Comparison of ENCODE assay signal across 22 cellular contexts in genomic region chr21:25701529-25701928, GRCh38.
"Had no signal": no experiment of that assay in that cellular context is flagged by ENCODE, and none has a peak within 500 bp of the region (broad histone marks: within the 10 kb centered on the region; RNA-seq: fewer than 3 reads in every experiment).

No MANE protein-coding gene starts in this region.

- H3K9ac ChIP-seq: parathyroid adenoma had no signal

- H3K27me3 Mint-ChIP-seq: activated CD4-positive, alpha-beta T cell treated with anti-CD3 and anti-CD28 coated beads, Interleukin-2, amount 10 ng/mL, durations not matched to agents 24 days and 14 days; activated CD8-positive, alpha-beta T cell treated with anti-CD3 and anti-CD28 coated beads for 36 hours; activated naive CD4-positive, alpha-beta T cell treated with anti-CD3 and anti-CD28 coated beads, Interleukin-2, amount 10 ng/mL, durations not matched to agents 7 days and 5 days; activated T-cell treated with anti-CD3 and anti-CD28 coated beads, Interleukin-2, amount 50 U/mL, for 24 hours; stimulated activated naive B cell treated with anti-CD40 and anti-IgM and Interleukin-4, amounts not matched to agents 10 μg/mL and 1 μg/mL and 100 μg/mL, for 72 hours had no signal

- FAIRE-seq: colon, frontal cortex, urothelium cell line had no signal

- H3K27me3 ChIP-seq: brain microvascular endothelial cell, dorsolateral prefrontal cortex, heart left ventricle, sigmoid colon, spleen had no signal

- H3K4me1 Mint-ChIP-seq: activated CD4-positive, alpha-beta T cell treated with anti-CD3 and anti-CD28 coated beads, Interleukin-2, amount 10 ng/mL, durations not matched to agents 24 days and 14 days; activated naive CD4-positive, alpha-beta T cell treated with anti-CD3 and anti-CD28 coated beads, Interleukin-2, amount 10 ng/mL, durations not matched to agents 7 days and 5 days; stimulated activated naive B cell treated with anti-CD40 and anti-IgM and Interleukin-4, amounts not matched to agents 10 μg/mL and 1 μg/mL and 100 μg/mL, for 72 hours had no signal

- H3K4me3 Mint-ChIP-seq: activated CD4-positive, alpha-beta T cell treated with anti-CD3 and anti-CD28 coated beads, Interleukin-2, amount 10 ng/mL, durations not matched to agents 24 days and 14 days; activated CD8-positive, alpha-beta T cell treated with anti-CD3 and anti-CD28 coated beads for 36 hours; activated naive CD4-positive, alpha-beta T cell treated with anti-CD3 and anti-CD28 coated beads, Interleukin-2, amount 10 ng/mL, durations not matched to agents 7 days and 5 days; activated T-cell treated with anti-CD3 and anti-CD28 coated beads, Interleukin-2, amount 50 U/mL, for 24 hours; nephron; stimulated activated naive B cell treated with anti-CD40 and anti-IgM and Interleukin-4, amounts not matched to agents 10 μg/mL and 1 μg/mL and 100 μg/mL, for 72 hours; T-helper 2 cell treated with Interferon-gamma antibody and Interleukin-4, amounts not matched to agents 5 μg/mL and 100 μg/mL, for 36 hours had no signal

- H3K9me3 ChIP-seq: heart left ventricle, lower lobe of right lung, sigmoid colon, spleen, thoracic aorta had no signal

- H3K36me3 Mint-ChIP-seq: activated naive CD4-positive, alpha-beta T cell treated with anti-CD3 and anti-CD28 coated beads, Interleukin-2, amount 10 ng/mL, durations not matched to agents 7 days and 5 days had no signal

- DNase-seq: activated CD4-positive, alpha-beta T cell treated with anti-CD3 and anti-CD28 coated beads, Interleukin-2, amount 10 ng/mL, durations not matched to agents 24 days and 14 days; activated CD8-positive, alpha-beta T cell treated with anti-CD3 and anti-CD28 coated beads for 36 hours; activated effector memory CD4-positive, alpha-beta T cell treated with Interleukin-2 at 50 U/mL for 16 hours; activated naive CD4-positive, alpha-beta T cell treated with anti-CD3 and anti-CD28 coated beads, Interleukin-2, amount 10 ng/mL, durations not matched to agents 7 days and 5 days; activated T-cell treated with anti-CD3 and anti-CD28 coated beads, Interleukin-2, amount 50 U/mL, for 24 hours; aorta; brain microvascular endothelial cell; central memory CD4-positive, alpha-beta T cell; dorsolateral prefrontal cortex; heart left ventricle; lower lobe of right lung; sigmoid colon; spleen; stimulated activated naive B cell treated with anti-CD40 and anti-IgM and Interleukin-4, amounts not matched to agents 10 μg/mL and 1 μg/mL and 100 μg/mL, for 72 hours had no signal

- H3K4me3 ChIP-seq: dorsolateral prefrontal cortex, heart left ventricle, lower lobe of right lung, sigmoid colon, spleen, thoracic aorta had no signal

- H3K4me1 ChIP-seq: lower lobe of right lung, parathyroid adenoma, sigmoid colon, spleen had no signal

- H3K79me2 ChIP-seq: parathyroid adenoma had no signal

- ATAC-seq: activated CD8-positive, alpha-beta T cell treated with anti-CD3 and anti-CD28 coated beads for 36 hours; heart left ventricle; lower lobe of right lung; stimulated activated naive B cell treated with anti-CD40 and anti-IgM and Interleukin-4, amounts not matched to agents 10 μg/mL and 1 μg/mL and 100 μg/mL, for 72 hours had no signal

- H3K36me3 ChIP-seq: brain microvascular endothelial cell, lower lobe of right lung, spleen, thoracic aorta had no signal

- H2AFZ ChIP-seq: parathyroid adenoma had no signal

- H3K27ac ChIP-seq: brain microvascular endothelial cell, epithelial cell of prostate, lower lobe of right lung, parathyroid adenoma, spleen, thoracic aorta had no signal

- H3K27ac Mint-ChIP-seq: activated CD4-positive, alpha-beta T cell treated with anti-CD3 and anti-CD28 coated beads, Interleukin-2, amount 10 ng/mL, durations not matched to agents 24 days and 14 days; activated CD8-positive, alpha-beta T cell treated with anti-CD3 and anti-CD28 coated beads for 36 hours; activated naive CD4-positive, alpha-beta T cell treated with anti-CD3 and anti-CD28 coated beads, Interleukin-2, amount 10 ng/mL, durations not matched to agents 7 days and 5 days; activated T-cell treated with anti-CD3 and anti-CD28 coated beads, Interleukin-2, amount 50 U/mL, for 24 hours; stimulated activated naive B cell treated with anti-CD40 and anti-IgM and Interleukin-4, amounts not matched to agents 10 μg/mL and 1 μg/mL and 100 μg/mL, for 72 hours; T-helper 2 cell treated with Interferon-gamma antibody and Interleukin-4, amounts not matched to agents 5 μg/mL and 100 μg/mL, for 36 hours had no signal

- H3K9me3 Mint-ChIP-seq: activated CD4-positive, alpha-beta T cell treated with anti-CD3 and anti-CD28 coated beads, Interleukin-2, amount 10 ng/mL, durations not matched to agents 24 days and 14 days; activated CD8-positive, alpha-beta T cell treated with anti-CD3 and anti-CD28 coated beads for 36 hours; activated naive CD4-positive, alpha-beta T cell treated with anti-CD3 and anti-CD28 coated beads, Interleukin-2, amount 10 ng/mL, durations not matched to agents 7 days and 5 days; activated T-cell treated with anti-CD3 and anti-CD28 coated beads, Interleukin-2, amount 50 U/mL, for 24 hours; stimulated activated naive B cell treated with anti-CD40 and anti-IgM and Interleukin-4, amounts not matched to agents 10 μg/mL and 1 μg/mL and 100 μg/mL, for 72 hours; T-helper 2 cell treated with Interferon-gamma antibody and Interleukin-4, amounts not matched to agents 5 μg/mL and 100 μg/mL, for 36 hours had no signal
